12 cellular contexts compared by ENCODE assay signal in the genomic region with DNA sequence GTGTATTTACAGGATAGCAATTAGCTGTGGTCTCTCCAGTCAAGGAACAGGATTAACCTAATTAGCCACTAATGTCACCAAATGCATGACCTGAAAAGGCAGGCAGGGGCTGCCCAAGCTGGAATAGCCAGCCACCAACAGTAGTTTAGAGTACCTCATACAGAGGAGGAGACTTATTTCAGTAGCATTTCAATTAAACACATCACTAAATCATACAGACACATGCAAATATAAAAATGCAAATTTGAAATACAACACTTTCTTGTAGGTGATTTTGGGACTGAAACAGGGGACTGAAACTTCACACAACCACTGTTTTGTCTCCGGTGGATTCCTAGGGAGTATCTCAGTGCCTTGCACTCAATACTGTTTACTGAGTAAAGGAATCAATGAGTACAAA. TPM values are rescaled to one million over a fixed set of nuclear protein-coding genes. Genes with fewer than 3 reads are reported as not detected.
DNase-seq lines count a peak whose midpoint lies in the region; ATAC-seq and TF ChIP-seq lines count a peak whose summit lies in the region.
"Had no signal": no experiment of that assay in that cellular context is flagged by ENCODE, and none has a peak within 500 bp of the region (broad histone marks: within the 10 kb centered on the region; RNA-seq: fewer than 3 reads in every experiment).

No MANE protein-coding gene starts in this region.

- H3K9me3 Mint-ChIP-seq in T-cell: peaks cover 0 to 3% (median 0%) of the 10 kb centered on the region in 3 donors

- no peaks in the 10 kb centered on the region for H3K36me3 Mint-ChIP-seq in T-cell

- CTCF ChIA-PET in T-cell (lab: Charles Lee): interaction anchor here in 1 of 2 donors (0.6 to 1.3 kb wide), 2 partner anchors 313 to 633 kb away, joined by 3 to 9 read pairs; no protein-coding TSS in a partner anchor
- CTCF ChIA-PET in HEK293T (lab: Yijun Ruan, JAX): no interaction called here

- ATAC-seq in GM18505 (IDR thresholded peaks at IDR 0.05; ENCODE audit: unreplicated experiment): peak; percentile 59
- ATAC-seq in GM19467 (IDR thresholded peaks at IDR 0.05; ENCODE audit: unreplicated experiment): peak; percentile 66
- ATAC-seq in HG03064 (IDR thresholded peaks at IDR 0.05; ENCODE audit: low read depth, unreplicated experiment): peak; percentile 69
- ATAC-seq in T-cell (replicated peaks in 1 of 4): no peak
- ATAC-seq: Panc1 had no signal

- H3K27ac Mint-ChIP-seq in T-cell: peak overlapping the region in 1 of 2 donors; percentile 64
- H3K27ac Mint-ChIP-seq: dendritic cell treated with granulocyte-macrophage colony-stimulating factor and Interleukin-4, amounts not matched to agents 40 ng/mL and 50 ng/mL, for 4 days had no signal

- H3K4me1 Mint-ChIP-seq in T-cell: peaks cover 37 to 46% (median 40%) of the 10 kb centered on the region in 3 donors

- DNase-seq in T-cell: no peak
- DNase-seq in NCI-H748 treated with DMSO at 0.1 percent for 48 hours (lab: John Stamatoyannopoulos, UW): no peak
- no peak for DNase-seq in NCI-H2196 treated with DMSO at 0.1 percent for 48 hours (lab: John Stamatoyannopoulos, UW; ENCODE audit: unreplicated experiment)
- DNase-seq in HEK293T (ENCODE audit: extremely low spot score): no peak
- DNase-seq in SIG-M5 treated with dmso at 0.1 percent for 504 hours (lab: John Stamatoyannopoulos, UW; ENCODE audit: unreplicated experiment): no peak
- DNase-seq: DMS79 treated with DMSO at 0.1 percent for 48 hours, posterior cingulate gyrus had no signal

- no peaks in the 10 kb centered on the region for H3K27me3 Mint-ChIP-seq in T-cell
- H3K27me3 Mint-ChIP-seq: dendritic cell treated with granulocyte-macrophage colony-stimulating factor and Interleukin-4, amounts not matched to agents 40 ng/mL and 50 ng/mL, for 4 days had no signal

- TF ChIP-seq POLR2A in GM18505 (IDR thresholded peaks at IDR 0.05; ENCODE audit: borderline replicate concordance, extremely low read depth, insufficient read depth, insufficient read length): peak; percentile 42

- peak overlapping the region in 2 of 3 donors; percentile 74 to 82 for H3K4me3 Mint-ChIP-seq in T-cell
- H3K4me3 Mint-ChIP-seq: dendritic cell treated with granulocyte-macrophage colony-stimulating factor and Interleukin-4, amounts not matched to agents 40 ng/mL and 50 ng/mL, for 4 days had no signal

- POLR2A ChIA-PET in T-cell (lab: Charles Lee): no interaction called here
- POLR2A ChIA-PET in HEK293T (lab: Yijun Ruan, JAX): no interaction called here

TF ChIP-seq in HEK293T, 16 proteins besides CTCF, POLR2A, EP300 and RAD21:
- no peak for TF ChIP-seq FOXA1 (IDR thresholded peaks at IDR 0.05)
- TF ChIP-seq CTBP1 (IDR thresholded peaks at IDR 0.05; ENCODE audit: borderline replicate concordance): no peak
- TF ChIP-seq NFRKB (IDR thresholded peaks at IDR 0.05): no peak
- TF ChIP-seq, protein P1, sequence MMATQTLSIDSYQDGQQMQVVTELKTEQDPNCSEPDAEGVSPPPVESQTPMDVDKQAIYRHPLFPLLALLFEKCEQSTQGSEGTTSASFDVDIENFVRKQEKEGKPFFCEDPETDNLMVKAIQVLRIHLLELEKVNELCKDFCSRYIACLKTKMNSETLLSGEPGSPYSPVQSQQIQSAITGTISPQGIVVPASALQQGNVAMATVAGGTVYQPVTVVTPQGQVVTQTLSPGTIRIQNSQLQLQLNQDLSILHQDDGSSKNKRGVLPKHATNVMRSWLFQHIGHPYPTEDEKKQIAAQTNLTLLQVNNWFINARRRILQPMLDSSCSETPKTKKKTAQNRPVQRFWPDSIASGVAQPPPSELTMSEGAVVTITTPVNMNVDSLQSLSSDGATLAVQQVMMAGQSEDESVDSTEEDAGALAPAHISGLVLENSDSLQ (IDR thresholded peaks at IDR 0.05): no peak
- TF ChIP-seq ELF4 (IDR thresholded peaks at IDR 0.05): no peak
- no peak for TF ChIP-seq L3MBTL2 (conservative IDR thresholded peaks at IDR 0.05)
- no peak for TF ChIP-seq ZNF384 (IDR thresholded peaks at IDR 0.05)
- no peak for TF ChIP-seq LEF1 (IDR thresholded peaks at IDR 0.05; ENCODE audit: borderline replicate concordance)
- no peak for TF ChIP-seq HDGF (IDR thresholded peaks at IDR 0.05; ENCODE audit: borderline replicate concordance)
- no peak for TF ChIP-seq TARDBP (IDR thresholded peaks at IDR 0.05)
- no peak for TF ChIP-seq SUZ12 (IDR thresholded peaks at IDR 0.05)
- TF ChIP-seq FOXK2 (IDR thresholded peaks at IDR 0.05): no peak
- TF ChIP-seq FOXM1 (IDR thresholded peaks at IDR 0.05; ENCODE audit: borderline replicate concordance): no peak
- TF ChIP-seq SP1 (IDR thresholded peaks at IDR 0.05): no peak
- TF ChIP-seq ARNT (IDR thresholded peaks at IDR 0.05): no peak
- TF ChIP-seq BHLHE40 (IDR thresholded peaks at IDR 0.05; ENCODE audit: borderline replicate concordance): no peak

RNA-seq across cellular contexts. Expression of a gene that starts 0.6 kb away (rescaled TPM):
- total RNA-seq in T-cell: 1 to 10 TPM; 1.2 to 6.2 (median 3.3) TPM

Comparison
In these comparisons a context has a peak if more than half of its experiments do, and no peak if none do; other contexts are left out.
1. ATAC-seq: peak in GM18505 (single experiment), GM19467 (single experiment) and HG03064 (single experiment); none in T-cell (0 of 4).